Comparison of ENCODE assay signal across 20 cellular contexts in the genomic region with DNA sequence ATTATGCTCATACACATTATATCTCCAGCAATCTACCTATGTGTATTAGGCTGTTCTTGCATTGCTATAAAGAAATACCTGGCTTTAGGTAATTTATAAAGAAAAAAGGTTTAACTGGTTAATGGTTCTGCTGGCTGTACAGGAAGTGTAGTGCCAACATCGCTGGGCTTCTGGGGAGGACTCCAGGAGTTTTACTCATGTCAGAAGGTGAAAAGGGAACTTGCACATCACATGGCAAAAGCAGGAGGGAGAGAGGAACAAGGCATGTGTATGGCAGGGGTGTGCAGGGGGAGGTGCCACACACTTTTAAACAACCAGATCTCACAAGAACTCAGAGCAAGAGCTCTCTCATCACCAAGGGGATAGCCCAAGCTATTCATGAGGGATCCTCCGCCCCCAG.
"Had no signal": no experiment of that assay in that cellular context is flagged by ENCODE, and none has a peak within 500 bp of the region (broad histone marks: within the 10 kb centered on the region; RNA-seq: fewer than 3 reads in every experiment).

No MANE protein-coding gene starts in this region.

- H3K27ac ChIP-seq: esophagus muscularis mucosa, heart right ventricle, lower lobe of right lung, neutrophil, stomach, thyroid gland had no signal

- ATAC-seq: activated CD4-positive, alpha-beta T cell treated with anti-CD3 and anti-CD28 coated beads for 36 hours; activated CD8-positive, alpha-beta memory T cell treated with anti-CD3 and anti-CD28 coated beads, Interleukin-2, amount 10 ng/mL, durations not matched to agents 7 days and 5 days; activated CD8-positive, alpha-beta T cell treated with anti-CD3 and anti-CD28 coated beads, Interleukin-2, amount 10 ng/mL, durations not matched to agents 7 days and 5 days; heart right ventricle; left lobe of liver; lower lobe of right lung; right cardiac atrium; stimulated activated naive B cell treated with anti-CD40 and anti-IgM and Interleukin-4, amounts not matched to agents 10 μg/mL and 1 μg/mL and 100 μg/mL, for 72 hours had no signal

- H3K4me1 ChIP-seq: esophagus muscularis mucosa, heart right ventricle, lower lobe of right lung, stomach, thyroid gland had no signal

- H3K4me3 ChIP-seq: esophagus muscularis mucosa, heart right ventricle, lower lobe of right lung, stomach, thyroid gland had no signal

- H3K36me3 ChIP-seq: esophagus muscularis mucosa, heart right ventricle, lower lobe of right lung, neutrophil, stomach, thyroid gland had no signal

- H3K9me3 ChIP-seq: esophagus muscularis mucosa, heart right ventricle, lower lobe of right lung, neutrophil, stomach, thyroid gland had no signal

- H3K27me3 ChIP-seq: esophagus muscularis mucosa, heart right ventricle, neutrophil, stomach, thyroid gland had no signal

- DNase-seq: activated CD4-positive, alpha-beta T cell treated with anti-CD3 and anti-CD28 coated beads for 36 hours; activated CD4-positive, CD25-positive, alpha-beta regulatory T cell; activated CD8-positive, alpha-beta memory T cell treated with anti-CD3 and anti-CD28 coated beads, Interleukin-2, amount 10 ng/mL, durations not matched to agents 7 days and 5 days; activated CD8-positive, alpha-beta T cell treated with anti-CD3 and anti-CD28 coated beads, Interleukin-2, amount 10 ng/mL, durations not matched to agents 7 days and 5 days; activated T-cell treated with anti-CD3 and anti-CD28 coated beads, Interleukin-2, amount 50 U/mL, for 48 hours; effector CD4-positive, alpha-beta T cell; foreskin melanocyte; heart right ventricle; kidney glomerular epithelial cell; lower lobe of right lung; right cardiac atrium; stimulated activated CD4-positive, alpha-beta T cell treated with anti-CD3 and anti-CD28 coated beads, Interleukin-15, amount 100 ng/mL, for 24 hours; stimulated activated CD4-positive, alpha-beta T cell treated with anti-CD3 and anti-CD28 coated beads, Interleukin-2, amount 100 ng/mL, for 24 hours; stimulated activated naive B cell treated with anti-CD40 and anti-IgM and Interleukin-4, amounts not matched to agents 10 μg/mL and 1 μg/mL and 100 μg/mL, for 72 hours; stomach; T-helper 2 cell; thyroid gland had no signal
